Comparison of ENCODE assay signal across 9 cellular contexts in genomic region chr1:182599339-182599738, GRCh38. TPM values are rescaled to one million over a fixed set of nuclear protein-coding genes. Genes with fewer than 3 reads are reported as not detected.
DNase-seq lines count a peak whose midpoint lies in the region; ATAC-seq and TF ChIP-seq lines count a peak whose summit lies in the region.
"Had no signal": no experiment of that assay in that cellular context is flagged by ENCODE, and none has a peak within 500 bp of the region (broad histone marks: within the 10 kb centered on the region; RNA-seq: fewer than 3 reads in every experiment).

No MANE protein-coding gene starts in this region.

- H3K4me3 ChIP-seq in CD8-positive, alpha-beta T cell (ENCODE audit: low read depth, low read length) = no peak overlapping the region
- no peak overlapping the region for H3K4me3 ChIP-seq in GM23248
- no peak overlapping the region for H3K4me3 ChIP-seq in body of pancreas

- peaks cover 12% of the 10 kb centered on the region for H3K4me1 Mint-ChIP-seq in CD8-positive, alpha-beta T cell (ENCODE audit: low read depth)
- H3K4me1 Mint-ChIP-seq in activated T-cell treated with anti-CD3 and anti-CD28 coated beads, Interleukin-2, amount 50 U/mL, for 4 hours (ENCODE audit: low read depth) = peaks cover 20% of the 10 kb centered on the region

- H3F3A ChIP-seq in GM23248 (ENCODE audit: insufficient read depth) = peaks cover 5% of the 10 kb centered on the region

- H3K9me3 ChIP-seq in CD8-positive, alpha-beta T cell (ENCODE audit: low read length) = no peaks in the 10 kb centered on the region
- H3K9me3 ChIP-seq in GM23248 (ENCODE audit: low read depth) (no peaks in the 10 kb centered on the region), body of pancreas (no peaks in the 10 kb centered on the region)

- ATAC-seq in CD8-positive, alpha-beta T cell = no peak
- no peak for ATAC-seq in activated T-cell treated with anti-CD3 and anti-CD28 coated beads, Interleukin-2, amount 50 U/mL, for 4 hours
- no peak for ATAC-seq in body of pancreas

- in situ Hi-C loops in GM23248 (cut with MboI) = loop anchor here (5.0 to 10.0 kb wide), 2 partner anchors 155 to 183 kb away; no protein-coding TSS in a partner anchor

- no peaks in the 10 kb centered on the region for H3K9me3 Mint-ChIP-seq in CD8-positive, alpha-beta T cell
- no peaks in the 10 kb centered on the region for H3K9me3 Mint-ChIP-seq in activated T-cell treated with anti-CD3 and anti-CD28 coated beads, Interleukin-2, amount 50 U/mL, for 4 hours
- H3K9me3 Mint-ChIP-seq: nephron had no signal

- no peak overlapping the region for H3K9ac ChIP-seq in GM23248

- no peaks in the 10 kb centered on the region for H3K36me3 ChIP-seq in CD8-positive, alpha-beta T cell (ENCODE audit: insufficient read depth, low read length)
- H3K36me3 ChIP-seq in GM23248 (ENCODE audit: low read depth) (no peaks in the 10 kb centered on the region), body of pancreas (replicated peaks in 1 of 2; ENCODE audit: insufficient read depth in 1 of 2, low read depth in 2 of 2) (no peaks in the 10 kb centered on the region)

- POLR2A ChIA-PET in CD8-positive, alpha-beta T cell (lab: Charles Lee) = no interaction called here

- DNase-seq in CD8-positive, alpha-beta T cell = no peak
- DNase-seq in GM23248 = peak; percentile 20
- DNase-seq in activated T-cell treated with anti-CD3 and anti-CD28 coated beads, Interleukin-2, amount 50 U/mL, for 4 hours = no peak
- peak; percentile 76 for DNase-seq in islet precursor cell
- DNase-seq in body of pancreas = no peak
- DNase-seq in amniotic stem cell (lab: John Stamatoyannopoulos, UW) = no peak
- DNase-seq in dermis blood vessel endothelial cell = no peak
- DNase-seq in NCI-H1105 (lab: John Stamatoyannopoulos, UW) = no peak

- peaks cover 8% of the 10 kb centered on the region for H3K4me1 ChIP-seq in CD8-positive, alpha-beta T cell (ENCODE audit: insufficient read depth, low read length)
- H3K4me1 ChIP-seq in GM23248 (ENCODE audit: insufficient read depth) (peaks cover 17% of the 10 kb centered on the region), body of pancreas (peaks cover 39% of the 10 kb centered on the region)

- H3K4me3 Mint-ChIP-seq in CD8-positive, alpha-beta T cell = no peak overlapping the region
- H3K4me3 Mint-ChIP-seq in activated T-cell treated with anti-CD3 and anti-CD28 coated beads, Interleukin-2, amount 50 U/mL, for 4 hours = peak overlapping the region; percentile 62

- no peak overlapping the region for H2AFZ ChIP-seq in GM23248

- intact Hi-C loops in CD8-positive, alpha-beta T cell (cut with DNase I, micrococcal nuclease) = loop anchor here in 1 of 2 experiments (5.0 to 10.0 kb wide), 2 partner anchors 152 to 865 kb away; no protein-coding TSS in a partner anchor
- intact Hi-C loops in body of pancreas (cut with DNase I) = loop anchor here (10.0 kb wide), 1 partner anchor 515 kb away; no protein-coding TSS in a partner anchor

- H3K27me3 ChIP-seq in CD8-positive, alpha-beta T cell (ENCODE audit: insufficient read depth, low read length) = no peaks in the 10 kb centered on the region
- H3K27me3 ChIP-seq in GM23248 (replicated peaks; ENCODE audit: insufficient read depth) = no peaks in the 10 kb centered on the region
- no peaks in the 10 kb centered on the region for H3K27me3 ChIP-seq in body of pancreas

- 84 to 94% methylated on average over 6 of the region's 6 CpGs for WGBS in GM23248 (ENCODE audit: low coverage in 1 of 2, low lambda C conversion rate in 2 of 2, missing lambda C conversion rate in 2 of 2), 2 experiments
- 69 to 74% methylated on average over 4 to 6 of the region's 6 CpGs for WGBS in body of pancreas, 2 donors

- TF ChIP-seq POLR2A in body of pancreas (IDR thresholded peaks at IDR 0.05) = no peak

- H3K4me2 ChIP-seq in GM23248 (ENCODE audit: unreplicated experiment) = no peak overlapping the region

- no peaks in the 10 kb centered on the region for H4K20me1 ChIP-seq in GM23248 (ENCODE audit: insufficient read depth)

- H3K36me3 Mint-ChIP-seq in CD8-positive, alpha-beta T cell = no peaks in the 10 kb centered on the region
- H3K36me3 Mint-ChIP-seq in activated T-cell treated with anti-CD3 and anti-CD28 coated beads, Interleukin-2, amount 50 U/mL, for 4 hours (ENCODE audit: insufficient read depth) = peaks cover 11% of the 10 kb centered on the region

- TF ChIP-seq CTCF in CD8-positive, alpha-beta T cell (IDR thresholded peaks at IDR 0.05) = peak; percentile 38
- TF ChIP-seq CTCF in body of pancreas (IDR thresholded peaks at IDR 0.05) = peak in 1 of 7 experiments; percentile 3

- H3K27ac ChIP-seq in CD8-positive, alpha-beta T cell (ENCODE audit: low read depth, low read length) = no peak overlapping the region
- no peak overlapping the region for H3K27ac ChIP-seq in GM23248
- H3K27ac ChIP-seq in body of pancreas = no peak overlapping the region

- H3K27me3 Mint-ChIP-seq in CD8-positive, alpha-beta T cell (ENCODE audit: low read depth) = peaks cover 5% of the 10 kb centered on the region
- H3K27me3 Mint-ChIP-seq in activated T-cell treated with anti-CD3 and anti-CD28 coated beads, Interleukin-2, amount 50 U/mL, for 4 hours (ENCODE audit: low read depth) = no peaks in the 10 kb centered on the region

- no peaks in the 10 kb centered on the region for H3K79me2 ChIP-seq in GM23248 (ENCODE audit: insufficient read depth)

- no peaks in the 10 kb centered on the region for H3K9me2 ChIP-seq in GM23248 (ENCODE audit: insufficient read depth)

- CTCF ChIA-PET in CD8-positive, alpha-beta T cell (lab: Charles Lee) = interaction anchor here (0.8 to 25.8 kb wide), 6 partner anchors 10 to 188 kb away, joined by 3 to 581 read pairs (median 4); partner anchors contain the start of gene NPL

- H3K27ac Mint-ChIP-seq in CD8-positive, alpha-beta T cell = no peak overlapping the region
- H3K27ac Mint-ChIP-seq: nephron had no signal

RNA-seq across cellular contexts. Expression of gene RGS16, which starts 4.8 kb away (rescaled TPM):
- total RNA-seq in CD8-positive, alpha-beta T cell = 10 to 100 TPM; 11.6 to 12.0 TPM
- total RNA-seq in GM23248 (2014; rRNA removed; shearing (Covaris generic)) = 0.11 and 0.89 TPM in 2 replicates
- polyA plus RNA-seq in GM23248 (2016; fragmentation: Nextera tagmentation; extraction: Ambion mirVana) = 0.33 and 0.41 TPM in 2 replicates
- total RNA-seq in activated T-cell treated with anti-CD3 and anti-CD28 coated beads, Interleukin-2, amount 50 U/mL, for 4 hours = 10 to 100 TPM; 38.8 to 62.8 (median 53.6) TPM
- total RNA-seq in body of pancreas (1 to 10 TPM; 2.6 to 3.9 TPM), dermis blood vessel endothelial cell (1.2 and 2.0 TPM in 2 replicates)

RNA-seq across cellular contexts. Expression of gene RNASEL, which starts 10.3 kb away (rescaled TPM):
- 1 to 10 TPM; 1.5 to 1.7 TPM for total RNA-seq in CD8-positive, alpha-beta T cell
- total RNA-seq in GM23248 (2014; rRNA removed; shearing (Covaris generic)) = 7.1 and 10.1 TPM in 2 replicates
- polyA plus RNA-seq in GM23248 (2016; fragmentation: Nextera tagmentation; extraction: Ambion mirVana) = 7.9 and 9.7 TPM in 2 replicates
- 1 to 10 TPM; 1.7 to 2.5 (median 2.0) TPM for total RNA-seq in activated T-cell treated with anti-CD3 and anti-CD28 coated beads, Interleukin-2, amount 50 U/mL, for 4 hours
- total RNA-seq in body of pancreas = 1 to 10 TPM in 1 of 2 donors, under 1 TPM in 1; 0.33 to 6.0 TPM
- total RNA-seq in dermis blood vessel endothelial cell = 2.9 and 3.1 TPM in 2 replicates

Comparison
In these comparisons a context has a peak if more than half of its experiments do, and no peak if none do; other contexts are left out.
1. DNase-seq: peak in GM23248 (single experiment) and islet precursor cell (single experiment); none in CD8-positive, alpha-beta T cell (0 of 7), activated T-cell treated with anti-CD3 and anti-CD28 coated beads, Interleukin-2, amount 50 U/mL, for 4 hours (single experiment), body of pancreas (0 of 4), amniotic stem cell (single experiment), dermis blood vessel endothelial cell (single experiment) and NCI-H1105 (single experiment).